8 cellular contexts compared by ENCODE assay signal in the genomic region with DNA sequence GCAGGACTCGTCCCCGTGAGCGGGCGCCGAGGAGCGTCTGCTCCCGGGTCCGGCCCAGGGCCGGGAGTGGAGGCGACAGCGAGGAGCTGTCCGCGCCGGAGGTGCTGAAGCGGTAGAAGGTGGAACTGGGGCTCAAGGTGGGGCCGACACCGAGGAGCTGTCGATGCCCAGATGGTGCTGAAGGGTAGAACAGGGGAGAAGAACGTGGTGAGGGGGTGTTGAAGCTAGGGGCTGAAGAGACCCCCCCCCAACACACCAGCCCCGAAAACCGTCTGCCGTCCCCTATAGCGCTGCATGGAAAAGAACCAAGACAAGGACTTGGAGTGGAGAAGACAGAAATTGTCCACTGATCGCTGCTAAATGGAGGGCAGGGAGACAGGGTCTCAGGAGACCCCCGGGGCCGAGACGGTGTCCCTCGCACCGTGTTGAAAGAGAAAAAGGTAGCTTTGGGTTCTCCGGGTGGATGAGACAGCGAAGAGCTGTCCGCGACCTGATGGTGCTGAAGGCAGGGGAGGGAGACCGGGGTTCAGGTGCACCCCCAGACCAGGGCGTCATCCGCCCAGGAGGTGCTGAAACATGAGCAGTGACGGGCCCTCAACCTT. TPM values are rescaled to one million over a fixed set of nuclear protein-coding genes. Genes with fewer than 3 reads are reported as not detected.
A peak's percentile ranks its signal among the peaks of the same experiment; 100 is the strongest.
DNase-seq lines count a peak whose midpoint lies in the region; TF ChIP-seq lines count a peak whose summit lies in the region.

No MANE protein-coding gene starts in this region.

- DNase-seq in NCI-H2227 (lab: John Stamatoyannopoulos, UW; ENCODE audit: unreplicated experiment), result peak; percentile 54
- no peak for DNase-seq in NCI-H2227 treated with DMSO at 0.1 percent for 48 hours (lab: John Stamatoyannopoulos, UW)
- peak; percentile 65 for DNase-seq in OCI-M1 (lab: John Stamatoyannopoulos, UW)
- DNase-seq in islet precursor cell, result peak; percentile 89
- DNase-seq in transverse colon, result peak; percentile 38
- DNase-seq in CD14-positive monocyte (ENCODE audit: low spot score), result no peak
- DNase-seq in ureter (ENCODE audit: low spot score), result no peak

- H3K4me1 Mint-ChIP-seq in activated naive CD4-positive, alpha-beta T cell treated with anti-CD3 and anti-CD28 coated beads, Interleukin-2, amount 50 U/mL, for 24 hours, result no peaks in the 10 kb centered on the region
- H3K4me1 Mint-ChIP-seq in CD14-positive monocyte, result peaks cover 10% of the 10 kb centered on the region

- no peaks in the 10 kb centered on the region for H3K36me3 ChIP-seq in transverse colon

- H3K4me3 ChIP-seq in transverse colon, result no peak overlapping the region

- WGBS in transverse colon (ENCODE audit: low coverage in 1 of 2), 2 donors, result 32% methylated on average over 37 of the region's 37 CpGs; no CpG with 5 or more reads in 1 of the 2 donors

- intact Hi-C loops in transverse colon (cut with DNase I; ENCODE audit: low total_unique reads) (no loop called here), CD14-positive monocyte (cut with micrococcal nuclease) (no loop called here)

- H3K4me1 ChIP-seq in transverse colon, result peaks cover 0 to 3% (median 0%) of the 10 kb centered on the region in 4 donors

- peaks cover 2% of the 10 kb centered on the region for H3K36me3 Mint-ChIP-seq in activated naive CD4-positive, alpha-beta T cell treated with anti-CD3 and anti-CD28 coated beads, Interleukin-2, amount 50 U/mL, for 24 hours
- H3K36me3 Mint-ChIP-seq in CD14-positive monocyte, result peaks cover 0 to 2% of the 10 kb centered on the region in 2 donors

- no peak for TF ChIP-seq EP300 in transverse colon (IDR thresholded peaks at IDR 0.05; ENCODE audit: low read depth)

- in situ Hi-C loops in transverse colon (cut with MboI; ENCODE audit: low pct_ligation_motif_present in 1 of 4, low pct_unique_long_range_greater_than_20kb in 1 of 4, low sequenced_read_pairs in 3 of 4), result no loop called here

- peak overlapping the region; percentile 68 for H3K27ac Mint-ChIP-seq in activated naive CD4-positive, alpha-beta T cell treated with anti-CD3 and anti-CD28 coated beads, Interleukin-2, amount 50 U/mL, for 24 hours
- no peak overlapping the region for H3K27ac Mint-ChIP-seq in CD14-positive monocyte

- H3K9me3 ChIP-seq in transverse colon, result peaks cover 4 to 7% of the 10 kb centered on the region in 2 donors

- H3K27me3 ChIP-seq in transverse colon, result peaks cover 69% of the 10 kb centered on the region

- no peak overlapping the region for H3K4me3 Mint-ChIP-seq in activated naive CD4-positive, alpha-beta T cell treated with anti-CD3 and anti-CD28 coated beads, Interleukin-2, amount 50 U/mL, for 24 hours
- H3K4me3 Mint-ChIP-seq in CD14-positive monocyte, result peak overlapping the region in 1 of 2 donors; percentile 70

- peaks cover 45% of the 10 kb centered on the region for H3K27me3 Mint-ChIP-seq in activated naive CD4-positive, alpha-beta T cell treated with anti-CD3 and anti-CD28 coated beads, Interleukin-2, amount 50 U/mL, for 24 hours
- H3K27me3 Mint-ChIP-seq in CD14-positive monocyte (ENCODE audit: low read depth in 3 of 3), result peaks cover 30 to 51% (median 50%) of the 10 kb centered on the region in 3 donors

- no peaks in the 10 kb centered on the region for H3K9me3 Mint-ChIP-seq in activated naive CD4-positive, alpha-beta T cell treated with anti-CD3 and anti-CD28 coated beads, Interleukin-2, amount 50 U/mL, for 24 hours
- peaks cover 6 to 15% (median 9%) of the 10 kb centered on the region in 7 donors for H3K9me3 Mint-ChIP-seq in CD14-positive monocyte

- TF ChIP-seq CTCF in transverse colon (IDR thresholded peaks at IDR 0.05), result no peak
- TF ChIP-seq CTCF in CD14-positive monocyte (IDR thresholded peaks at IDR 0.05), result no peak

- no peak overlapping the region for H3K27ac ChIP-seq in transverse colon

- no peak for TF ChIP-seq POLR2A in transverse colon (IDR thresholded peaks at IDR 0.05)

RNA-seq across cellular contexts. Expression of a gene that starts 7.1 kb away (rescaled TPM):
- total RNA-seq in transverse colon (10 to 100 TPM in 2 of 4 donors, 1 to 10 TPM in 2; 3.0 to 18.3 (median 7.7) TPM), ureter (3.0 TPM)
- not detected for polyA plus RNA-seq in CD14-positive monocyte

RNA-seq across cellular contexts. Expression of a gene that starts 29.5 kb away (rescaled TPM):
- total RNA-seq in transverse colon, result 1 to 10 TPM in 3 of 4 donors, not detected in 1; 2.2 to 8.6 (median 3.8) TPM
- polyA plus RNA-seq in CD14-positive monocyte, result under 1 TPM; 0.55 to 0.56 TPM
- 6.1 TPM for total RNA-seq in ureter

RNA-seq across cellular contexts. Expression of a gene that starts 40.3 kb away (rescaled TPM):
- 10 to 100 TPM in 3 of 4 donors, 1 to 10 TPM in 1; 1.6 to 22.3 (median 12.6) TPM for total RNA-seq in transverse colon
- 10 to 100 TPM; 14.3 to 15.0 TPM for polyA plus RNA-seq in CD14-positive monocyte
- total RNA-seq in ureter, result 14.7 TPM

RNA-seq across cellular contexts. Expression of a gene that starts 40.9 kb away (rescaled TPM):
- total RNA-seq in transverse colon (10 to 100 TPM in 3 of 4 donors, 1 to 10 TPM in 1; 4.8 to 49.7 (median 17.5) TPM), ureter (5.9 TPM)
- polyA plus RNA-seq in CD14-positive monocyte, result not detected

RNA-seq across cellular contexts. Expression of a gene that starts 48.1 kb away (rescaled TPM):
- total RNA-seq in transverse colon (1,000 to 10,000 TPM in 3 of 4 donors, 100 to 1,000 TPM in 1; 714 to 2,423 (median 1,288) TPM), ureter (94.9 TPM)
- 10 to 100 TPM; 22.5 to 86.9 TPM for polyA plus RNA-seq in CD14-positive monocyte

Comparison
In these comparisons a context has a peak if more than half of its experiments do, and no peak if none do; other contexts are left out.
1. DNase-seq: peak in NCI-H2227 (single experiment), OCI-M1 (single experiment), islet precursor cell (single experiment) and transverse colon (single experiment); none in NCI-H2227 treated with DMSO at 0.1 percent for 48 hours (single experiment), CD14-positive monocyte (single experiment) and ureter (single experiment).